10 cellular contexts compared by ENCODE assay signal in genomic region chr2:211923019-211923418, GRCh38.
"Had no signal": no experiment of that assay in that cellular context is flagged by ENCODE, and none has a peak within 500 bp of the region (broad histone marks: within the 10 kb centered on the region; RNA-seq: fewer than 3 reads in every experiment).

No MANE protein-coding gene starts in this region.

- H3K4me1 Mint-ChIP-seq: IgD-negative memory B cell had no signal

- H3K9me3 ChIP-seq: HAP-1 had no signal

- DNase-seq: GM23248, H7, HFFc6, KBM-7 had no signal

- H3K27me3 Mint-ChIP-seq: IgD-negative memory B cell had no signal

- FAIRE-seq: HepG2 had no signal

- ATAC-seq: HCT116, HepG2 had no signal

- H3K4me3 Mint-ChIP-seq: HFFc6, IgD-negative memory B cell had no signal

- H3K9ac ChIP-seq: GM23248, KMS-11 had no signal

- H3K27ac ChIP-seq: GM23248, HL-60, KMS-11 had no signal

- H3K4me2 ChIP-seq: KMS-11 had no signal

- H3K36me3 Mint-ChIP-seq: IgD-negative memory B cell had no signal

- H3K36me3 ChIP-seq: HAP-1 had no signal

- H3K4me3 ChIP-seq: GM23248, HAP-1 had no signal

- H2AFZ ChIP-seq: GM23248 had no signal

- H3K27ac Mint-ChIP-seq: HFFc6, IgD-negative memory B cell had no signal
